ENCODE assay signal across 23 cellular contexts in the genomic region with DNA sequence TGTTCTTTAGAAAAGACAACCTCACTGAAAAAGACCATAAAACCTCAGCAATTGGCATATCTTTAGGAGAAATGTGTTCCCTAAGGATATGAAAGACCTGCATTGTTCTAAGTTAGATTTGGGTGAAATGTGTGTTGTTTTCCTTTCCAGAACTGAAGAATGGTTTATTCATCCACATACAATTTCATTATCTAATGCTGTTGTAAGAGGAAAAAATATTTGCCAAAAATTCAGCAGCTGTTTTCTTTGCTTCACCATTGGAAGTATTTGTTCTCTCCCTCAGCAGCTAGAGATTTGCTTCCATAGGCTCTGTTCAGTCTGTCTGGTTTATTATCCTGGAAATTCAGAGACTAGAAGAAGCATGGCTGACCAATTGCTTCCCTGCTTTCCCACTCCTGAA.
DNase-seq lines count a peak whose midpoint lies in the region; ATAC-seq and TF ChIP-seq lines count a peak whose summit lies in the region.
"Had no signal": no experiment of that assay in that cellular context is flagged by ENCODE, and none has a peak within 500 bp of the region (broad histone marks: within the 10 kb centered on the region; RNA-seq: fewer than 3 reads in every experiment).

No MANE protein-coding gene starts in this region.

- H3K9ac ChIP-seq in mesenchymal stem cell (ENCODE audit: low read length), result peak overlapping the region; percentile 3

- no peak for TF ChIP-seq POLR2A in thyroid gland (IDR thresholded peaks at IDR 0.05)

- TF ChIP-seq CTCF in cardiac fibroblast (IDR thresholded peaks at IDR 0.05; ENCODE audit: low read depth, low read length) (no peak), thyroid gland (IDR thresholded peaks at IDR 0.05) (no peak), BE2C (IDR thresholded peaks at IDR 0.05; ENCODE audit: low read depth, low read length) (no peak)
- TF ChIP-seq CTCF in CD8-positive, alpha-beta T cell (IDR thresholded peaks at IDR 0.05), result no peak

- H2BK5ac ChIP-seq in mesenchymal stem cell (ENCODE audit: low read depth, low read length, poor library complexity, severe bottlenecking), result no peak overlapping the region

- CTCF ChIA-PET in CD8-positive, alpha-beta T cell (lab: Charles Lee), result no interaction called here

- peak; percentile 60 to 89 for DNase-seq in cardiac fibroblast (ENCODE audit: low read depth in 2 of 2)
- DNase-seq in globus pallidus (ENCODE audit: low spot score), result peak; percentile 96
- no peak for DNase-seq in mesenchymal stem cell
- DNase-seq in thyroid gland, result no peak
- no peak for DNase-seq in CD8-positive, alpha-beta T cell
- DNase-seq in NCI-H69 (lab: John Stamatoyannopoulos, UW), result no peak
- DNase-seq in BE2C, result no peak
- DNase-seq: activated CD8-positive, alpha-beta memory T cell treated with anti-CD3 and anti-CD28 coated beads for 24 hours; activated T-cell treated with anti-CD3 and anti-CD28 coated beads, Interleukin-2, amount 50 U/mL, for 24 hours; adrenal gland; gastrocnemius medialis; HFFc6; Kasumi-1; kidney glomerular epithelial cell; NCI-H187 treated with DMSO at 0.1 percent for 48 hours; nephron progenitor cell; OCI-M1; pancreas; SHP77 treated with DMSO at 0.1 percent for 48 hours; T-helper 1 cell; testis had no signal

- no peak overlapping the region for H2BK12ac ChIP-seq in mesenchymal stem cell (ENCODE audit: low read length in 2 of 2)

- H3K4me1 ChIP-seq in mesenchymal stem cell (ENCODE audit: control insufficient read depth, insufficient read depth, low read depth, low read length), result no peaks in the 10 kb centered on the region
- H3K4me1 ChIP-seq in thyroid gland, result no peaks in the 10 kb centered on the region
- H3K4me1 ChIP-seq in CD8-positive, alpha-beta T cell (ENCODE audit: insufficient read depth, low read length), result no peaks in the 10 kb centered on the region
- H3K4me1 ChIP-seq in BE2C, result no peaks in the 10 kb centered on the region
- H3K4me1 ChIP-seq: adrenal gland, gastrocnemius medialis, pancreas, testis had no signal

- no peak overlapping the region for H4K8ac ChIP-seq in mesenchymal stem cell (ENCODE audit: low read length)

- no peak overlapping the region for H2AFZ ChIP-seq in mesenchymal stem cell (ENCODE audit: low read depth, low read length)

- H3K4me3 ChIP-seq in cardiac fibroblast (replicated peaks in 1 of 2; ENCODE audit: low read depth in 2 of 2, low read length in 2 of 2), result no peak overlapping the region
- H3K4me3 ChIP-seq in mesenchymal stem cell (ENCODE audit: insufficient read depth in 1 of 2, low read depth in 1 of 2, low read length in 2 of 2), result no peak overlapping the region
- H3K4me3 ChIP-seq in thyroid gland (replicated peaks in 1 of 3), result no peak overlapping the region
- no peak overlapping the region for H3K4me3 ChIP-seq in CD8-positive, alpha-beta T cell (ENCODE audit: low read depth, low read length)
- H3K4me3 ChIP-seq in BE2C (ENCODE audit: low read depth, low read length), result no peak overlapping the region
- H3K4me3 ChIP-seq: adrenal gland, cardiac muscle cell, gastrocnemius medialis, pancreas, testis had no signal

- no peak overlapping the region for H3K14ac ChIP-seq in mesenchymal stem cell (ENCODE audit: low read length in 2 of 2)

- H4K91ac ChIP-seq in mesenchymal stem cell (ENCODE audit: low read length), result no peak overlapping the region

- H3K4me3 Mint-ChIP-seq in CD8-positive, alpha-beta T cell, result no peak overlapping the region
- H3K4me3 Mint-ChIP-seq: activated T-cell treated with anti-CD3 and anti-CD28 coated beads, Interleukin-2, amount 50 U/mL, for 24 hours; HFFc6; mesothelial cell of epicardium; nephron progenitor cell had no signal

- no peaks in the 10 kb centered on the region for H3K36me3 ChIP-seq in mesenchymal stem cell (ENCODE audit: control insufficient read depth in 1 of 2, insufficient read depth in 2 of 2, low read depth in 1 of 2, low read length in 2 of 2)
- H3K36me3 ChIP-seq in thyroid gland, result no peaks in the 10 kb centered on the region
- H3K36me3 ChIP-seq in CD8-positive, alpha-beta T cell (ENCODE audit: insufficient read depth, low read length), result no peaks in the 10 kb centered on the region
- H3K36me3 ChIP-seq in BE2C, result no peaks in the 10 kb centered on the region
- H3K36me3 ChIP-seq: adrenal gland, cardiac muscle cell, gastrocnemius medialis, pancreas had no signal

- no peak overlapping the region for H3K27ac Mint-ChIP-seq in CD8-positive, alpha-beta T cell
- H3K27ac Mint-ChIP-seq: activated T-cell treated with anti-CD3 and anti-CD28 coated beads, Interleukin-2, amount 50 U/mL, for 24 hours; HFFc6; mesothelial cell of epicardium; nephron progenitor cell had no signal

- no peak overlapping the region for H3K27ac ChIP-seq in mesenchymal stem cell (ENCODE audit: low read length, poor library complexity, severe bottlenecking)
- H3K27ac ChIP-seq in thyroid gland, result no peak overlapping the region
- H3K27ac ChIP-seq in CD8-positive, alpha-beta T cell (ENCODE audit: low read depth, low read length), result no peak overlapping the region
- H3K27ac ChIP-seq: adrenal gland, cardiac muscle cell, gastrocnemius medialis, pancreas, testis had no signal

- H2BK15ac ChIP-seq in mesenchymal stem cell (ENCODE audit: low read depth, poor library complexity, severe bottlenecking), result no peak overlapping the region

- H2BK120ac ChIP-seq in mesenchymal stem cell (ENCODE audit: low read depth, low read length), result no peak overlapping the region

- POLR2A ChIA-PET in CD8-positive, alpha-beta T cell (lab: Charles Lee), result no interaction called here

- peaks cover 2% of the 10 kb centered on the region for H3K9me3 Mint-ChIP-seq in CD8-positive, alpha-beta T cell
- H3K9me3 Mint-ChIP-seq: activated T-cell treated with anti-CD3 and anti-CD28 coated beads, Interleukin-2, amount 50 U/mL, for 24 hours; mesothelial cell of epicardium; nephron progenitor cell had no signal

- no peak overlapping the region for H3K23ac ChIP-seq in mesenchymal stem cell (ENCODE audit: low read length in 2 of 2)

- no peaks in the 10 kb centered on the region for H3K36me3 Mint-ChIP-seq in CD8-positive, alpha-beta T cell
- H3K36me3 Mint-ChIP-seq: mesothelial cell of epicardium had no signal

- no peaks in the 10 kb centered on the region for H3K9me3 ChIP-seq in mesenchymal stem cell (ENCODE audit: control insufficient read depth, low read length)
- no peaks in the 10 kb centered on the region for H3K9me3 ChIP-seq in thyroid gland
- no peaks in the 10 kb centered on the region for H3K9me3 ChIP-seq in CD8-positive, alpha-beta T cell (ENCODE audit: low read length)
- H3K9me3 ChIP-seq in BE2C, result no peaks in the 10 kb centered on the region
- H3K9me3 ChIP-seq: adrenal gland, gastrocnemius medialis, pancreas, testis had no signal

- no peak overlapping the region for H2AK5ac ChIP-seq in mesenchymal stem cell (ENCODE audit: low read length, severe bottlenecking)

- no peaks in the 10 kb centered on the region for H3K27me3 ChIP-seq in mesenchymal stem cell (ENCODE audit: control insufficient read depth in 1 of 2, insufficient read depth in 1 of 2, low read length in 2 of 2)
- H3K27me3 ChIP-seq in thyroid gland, result no peaks in the 10 kb centered on the region
- H3K27me3 ChIP-seq in CD8-positive, alpha-beta T cell (ENCODE audit: insufficient read depth, low read length), result no peaks in the 10 kb centered on the region
- H3K27me3 ChIP-seq in BE2C, result no peaks in the 10 kb centered on the region
- H3K27me3 ChIP-seq: adrenal gland, cardiac muscle cell, gastrocnemius medialis, pancreas, testis had no signal

- intact Hi-C loops in thyroid gland (cut with DNase I), result no loop called here
- intact Hi-C loops in CD8-positive, alpha-beta T cell (cut with DNase I, micrococcal nuclease), result no loop called here

- H3K27me3 Mint-ChIP-seq in CD8-positive, alpha-beta T cell (ENCODE audit: low read depth), result no peaks in the 10 kb centered on the region
- H3K27me3 Mint-ChIP-seq: activated T-cell treated with anti-CD3 and anti-CD28 coated beads, Interleukin-2, amount 50 U/mL, for 24 hours had no signal

- H3K4me1 Mint-ChIP-seq in CD8-positive, alpha-beta T cell (ENCODE audit: low read depth), result no peaks in the 10 kb centered on the region
- H3K4me1 Mint-ChIP-seq: nephron progenitor cell had no signal

- H3K79me1 ChIP-seq in mesenchymal stem cell (replicated peaks; ENCODE audit: low read length, poor library complexity, severe bottlenecking), result no peaks in the 10 kb centered on the region

- ATAC-seq in CD8-positive, alpha-beta T cell, result no peak
- ATAC-seq: gastrocnemius medialis, pancreas had no signal

- H3K18ac ChIP-seq in mesenchymal stem cell (ENCODE audit: low read depth in 1 of 2, low read length in 2 of 2), result no peak overlapping the region

- H3K4ac ChIP-seq in mesenchymal stem cell (ENCODE audit: low read depth in 1 of 2, low read length in 2 of 2), result no peak overlapping the region

- no peak overlapping the region for H3K4me2 ChIP-seq in mesenchymal stem cell (ENCODE audit: low read length, poor library complexity, severe bottlenecking)

Comparison
In these comparisons a context has a peak if more than half of its experiments do, and no peak if none do; other contexts are left out.
1. DNase-seq: peak in cardiac fibroblast (2 of 2) and globus pallidus (single experiment); none in mesenchymal stem cell (single experiment), thyroid gland (0 of 2), CD8-positive, alpha-beta T cell (0 of 7), NCI-H69 (single experiment) and BE2C (single experiment).